8 cellular contexts compared by ENCODE assay signal in genomic region chr7:47968852-47969774, GRCh38. TPM values are rescaled to one million over a fixed set of nuclear protein-coding genes. Genes with fewer than 3 reads are reported as not detected.
DNase-seq lines count a peak whose midpoint lies in the region; ATAC-seq, FAIRE-seq and TF ChIP-seq lines count a peak whose summit lies in the region.

No MANE protein-coding gene starts in this region.

- 84% methylated on average over 5 of the region's 5 CpGs; no CpG with 5 or more reads in 1 of the 2 experiments for WGBS in H1 (ENCODE audit: extremely low coverage in 1 of 2, insufficient coverage in 1 of 2, insufficient read length in 1 of 2, insufficient replicate concordance in 2 of 2, low coverage in 1 of 2, low lambda C conversion rate in 2 of 2, missing lambda C conversion rate in 1 of 2), 2 experiments

- no peak overlapping the region for H2BK15ac ChIP-seq in H1 (ENCODE audit: low read length)

- no peak overlapping the region for H4K91ac ChIP-seq in H1 (replicated peaks; ENCODE audit: insufficient read length, low read length)

- no peaks in the 10 kb centered on the region for H3K9me3 Mint-ChIP-seq in activated CD8-positive, alpha-beta T cell treated with anti-CD3 and anti-CD28 coated beads for 36 hours

- peaks cover 28% of the 10 kb centered on the region for H3K4me1 Mint-ChIP-seq in activated CD8-positive, alpha-beta T cell treated with anti-CD3 and anti-CD28 coated beads for 36 hours (ENCODE audit: low read depth)

- H2BK5ac ChIP-seq in H1 (ENCODE audit: low read depth, low read length): no peak overlapping the region

- H3K27me3 ChIP-seq in H1 (replicated peaks in 1 of 4; ENCODE audit: control insufficient read depth in 3 of 4, extremely low read depth in 1 of 4, insufficient read depth in 3 of 4, low read length in 3 of 4): no peaks in the 10 kb centered on the region

- DNase-seq in AG04449 (ENCODE audit: low read depth, low spot score): no peak
- peak; percentile 72 for DNase-seq in GM13976 (ENCODE audit: low spot score)
- DNase-seq in NCI-H345 (lab: John Stamatoyannopoulos, UW): peak; percentile 51
- DNase-seq in activated CD8-positive, alpha-beta T cell treated with anti-CD3 and anti-CD28 coated beads for 36 hours: peak; percentile 75
- DNase-seq in H1 (ENCODE audit: low read depth in 1 of 2, low spot score in 2 of 2): peak; percentile 46 to 87
- peak; percentile 40 for DNase-seq in mucosa of gallbladder (ENCODE audit: low spot score)
- peak in 30 of 49 donors; percentile 2 to 68 (median 42) for DNase-seq in substantia nigra (lab: John Stamatoyannopoulos, UW)

- H3K56ac ChIP-seq in H1 (replicated peaks; ENCODE audit: insufficient read length, low read depth, low read length): no peak overlapping the region

- no peak overlapping the region for H2AK5ac ChIP-seq in H1 (ENCODE audit: low read depth, low read length)

- TF ChIP-seq CTCF in AG04449 (IDR thresholded peaks at IDR 0.05; ENCODE audit: insufficient read depth, low read length, missing control alignments) (peak; percentile 90), GM13976 (IDR thresholded peaks at IDR 0.05; ENCODE audit: borderline replicate concordance, control extremely low read depth, extremely low read depth, insufficient read depth, missing control alignments) (peak; percentile 64), H1 (IDR thresholded peaks at IDR 0.05; ENCODE audit: control extremely low read depth in 1 of 3, insufficient read depth in 1 of 3, low read depth in 1 of 3, low read length in 3 of 3) (peak; percentile 76 to 95 (median 88))
- TF ChIP-seq CTCF in activated CD8-positive, alpha-beta T cell treated with anti-CD3 and anti-CD28 coated beads for 36 hours (IDR thresholded peaks at IDR 0.05): peak; percentile 85

- H3K14ac ChIP-seq in H1 (ENCODE audit: insufficient read length): no peak overlapping the region

- no peak overlapping the region for H4K8ac ChIP-seq in H1 (ENCODE audit: extremely low read depth, insufficient read depth, low read length)

- H3K4me2 ChIP-seq in H1 (ENCODE audit: insufficient read depth in 1 of 2, low read depth in 2 of 2, low read length in 2 of 2): no peak overlapping the region

- H3K79me1 ChIP-seq in H1 (ENCODE audit: low read depth, low read length): peaks cover 4% of the 10 kb centered on the region; the same call in 1 of the 2 replicates

- no peaks in the 10 kb centered on the region for H3K4me1 ChIP-seq in H1 (replicated peaks in 1 of 4; ENCODE audit: control insufficient read depth in 3 of 4, insufficient read depth in 4 of 4, low read length in 3 of 4)

- in situ Hi-C loops in GM13976 (cut with MboI; ENCODE audit: low sequenced_read_pairs, unreplicated experiment): no loop called here

- no peak overlapping the region for H4K5ac ChIP-seq in H1 (ENCODE audit: insufficient read length, low read depth, low read length)

- H3K9me3 ChIP-seq in H1 (ENCODE audit: insufficient read depth in 2 of 2, low read depth in 1 of 2, low read length in 1 of 2): no peaks in the 10 kb centered on the region

- no peak for TF ChIP-seq EP300 in H1 (IDR thresholded peaks at IDR 0.05; ENCODE audit: borderline replicate concordance in 1 of 2, low read depth in 2 of 2, low read length in 2 of 2)

- H3K27ac ChIP-seq in H1 (ENCODE audit: low read depth, low read length): no peak overlapping the region
- no peak overlapping the region for H3K27ac ChIP-seq in substantia nigra (ENCODE audit: low read depth, low read length, poor library complexity, severe bottlenecking)

- peak overlapping the region; percentile 51 for H3K27ac Mint-ChIP-seq in activated CD8-positive, alpha-beta T cell treated with anti-CD3 and anti-CD28 coated beads for 36 hours

- no peak overlapping the region for H2BK120ac ChIP-seq in H1 (replicated peaks; ENCODE audit: low read depth, low read length)

- peak; percentile 55 for ATAC-seq in HG03066 (IDR thresholded peaks at IDR 0.05; ENCODE audit: low read depth, unreplicated experiment)
- peak; percentile 83 for ATAC-seq in activated CD8-positive, alpha-beta T cell treated with anti-CD3 and anti-CD28 coated beads for 36 hours

- H3K4me3 ChIP-seq in AG04449 (ENCODE audit: low read depth, low read length) (no peak overlapping the region), H1 (ENCODE audit: extremely low read depth in 1 of 4, insufficient read depth in 2 of 4, low read depth in 3 of 4, low read length in 4 of 4) (no peak overlapping the region)

- no peak overlapping the region for H2AFZ ChIP-seq in H1 (ENCODE audit: low read length)

- no peaks in the 10 kb centered on the region for H3K23me2 ChIP-seq in H1 (ENCODE audit: low read depth, low read length)

- no peaks in the 10 kb centered on the region for H3K27me3 Mint-ChIP-seq in activated CD8-positive, alpha-beta T cell treated with anti-CD3 and anti-CD28 coated beads for 36 hours

- H4K20me1 ChIP-seq in H1 (replicated peaks in 1 of 2; ENCODE audit: control insufficient read depth in 1 of 2, insufficient read depth in 2 of 2, low read length in 2 of 2): peaks cover 0 to 10% of the 10 kb centered on the region in 2 experiments

- peaks cover 68% of the 10 kb centered on the region for H3K36me3 Mint-ChIP-seq in activated CD8-positive, alpha-beta T cell treated with anti-CD3 and anti-CD28 coated beads for 36 hours (ENCODE audit: low read depth)

- no peak overlapping the region for H3K4me3 Mint-ChIP-seq in activated CD8-positive, alpha-beta T cell treated with anti-CD3 and anti-CD28 coated beads for 36 hours

- TF ChIP-seq RAD21 in H1 (IDR thresholded peaks at IDR 0.05 in 1 of 2, conservative IDR thresholded peaks at IDR 0.05 in 1 of 2; ENCODE audit: low read depth in 2 of 2, low read length in 2 of 2): peak; percentile 83 to 84

- no peaks in the 10 kb centered on the region; a peak in 1 of 4 replicates for H3K79me2 ChIP-seq in H1 (ENCODE audit: control insufficient read depth in 1 of 2, insufficient read depth in 2 of 2, low read length in 2 of 2)

- no peak overlapping the region for H2BK20ac ChIP-seq in H1 (ENCODE audit: low read length)

- H3K23ac ChIP-seq in H1 (ENCODE audit: insufficient read length): no peak overlapping the region

- no peak for TF ChIP-seq POLR2A in H1 (IDR thresholded peaks at IDR 0.05; ENCODE audit: control extremely low read depth in 1 of 2, low read depth in 2 of 2, low read length in 2 of 2)

- H3K4ac ChIP-seq in H1 (replicated peaks; ENCODE audit: insufficient read length, low read depth, low read length): no peak overlapping the region

- POLR2A ChIA-PET in AG04449 (lab: Yijun Ruan, JAX): interaction anchor here (0.6 kb wide), 1 partner anchor 11 kb away, joined by 5 read pairs; no protein-coding TSS in a partner anchor
- POLR2A ChIA-PET in activated CD8-positive, alpha-beta T cell treated with anti-CD3 and anti-CD28 coated beads for 36 hours (lab: Charles Lee): interaction anchor here (1.0 kb wide), 1 partner anchor 9 kb away, joined by 7 read pairs; no protein-coding TSS in a partner anchor
- POLR2A ChIA-PET in H1 (lab: Charles Lee; ENCODE audit: partially characterized antibody): interaction anchor here (0.8 to 1.4 kb wide), 5 partner anchors 9 to 178 kb away, joined by 4 to 7 read pairs (median 5); partner anchors contain the start of gene PKD1L1

- no peak overlapping the region for H3K9ac ChIP-seq in H1 (replicated peaks in 1 of 4; ENCODE audit: extremely low read depth in 1 of 4, low read depth in 3 of 4, low read length in 3 of 4)

- peaks cover 25 to 65% (median 56%) of the 10 kb centered on the region in 4 experiments for H3K36me3 ChIP-seq in H1 (ENCODE audit: control insufficient read depth in 2 of 4, insufficient read depth in 4 of 4, low read length in 3 of 4)

- peak; percentile 96 for FAIRE-seq in H1 (lab: Jason Lieb, UNC)

- intact Hi-C loops in activated CD8-positive, alpha-beta T cell treated with anti-CD3 and anti-CD28 coated beads for 36 hours (cut with micrococcal nuclease): no loop called here

- no peak overlapping the region for H2BK12ac ChIP-seq in H1 (ENCODE audit: low read depth, low read length)

- no peak overlapping the region for H3K18ac ChIP-seq in H1 (ENCODE audit: extremely low read depth, low read length)

- CTCF ChIA-PET in AG04449 (lab: Yijun Ruan, JAX) (interaction anchor here (0.6 to 16.1 kb wide), 29 partner anchors 8 to 703 kb away, joined by 3 to 286 read pairs (median 4); partner anchors contain the start of genes HUS1 and PKD1L1), H1 (lab: Charles Lee; ENCODE audit: partially characterized antibody) (interaction anchor here (0.7 to 2.8 kb wide), 16 partner anchors 9 to 135 kb away, joined by 3 to 16 read pairs (median 3); partner anchors contain the start of gene PKD1L1)
- CTCF ChIA-PET in activated CD8-positive, alpha-beta T cell treated with anti-CD3 and anti-CD28 coated beads for 36 hours (lab: Charles Lee): interaction anchor here (0.7 to 3.5 kb wide), 18 partner anchors 10 to 159 kb away, joined by 3 to 21 read pairs (median 4); partner anchors contain the start of genes HUS1 and PKD1L1

RNA-seq across cellular contexts. Expression of gene HUS1, which starts 10.3 kb away (rescaled TPM):
- 10 to 100 TPM; 37.1 to 43.5 TPM for total RNA-seq in activated CD8-positive, alpha-beta T cell treated with anti-CD3 and anti-CD28 coated beads for 36 hours
- 32.0 and 33.0 TPM in 2 replicates for total RNA-seq in H1 (2021; fragmentation: NEBNext Ultra II Directional; extraction: Animal tissue kit (Norgen Biotek cat#: 25700))
- polyA plus RNA-seq in H1 (2011; rRNA removed): 11.4 and 15.0 TPM in 2 replicates
- 16.1 TPM for polyA plus RNA-seq in H1 (2011; cell fraction: cytosol; rRNA removed)
- polyA plus RNA-seq in H1 (2011; cell fraction: nucleus; rRNA removed): 7.5 TPM
- 13.8 to 25.8 TPM (median 15.5 TPM) in 4 replicates for polyA plus RNA-seq in H1 (2012, experiment 1 of 2)
- 7.0 TPM for polyA plus RNA-seq in H1 (2012, experiment 2 of 2)
- polyA plus RNA-seq in H1 (2013, experiment 1 of 2): 21.8 TPM
- 19.4 TPM for polyA plus RNA-seq in H1 (2013, experiment 2 of 2)
- 23.8 and 33.5 TPM in 2 replicates for polyA minus RNA-seq in H1 (2011; rRNA and poly(A)+ RNA removed)
- polyA minus RNA-seq in H1 (2011; cell fraction: cytosol; rRNA and poly(A)+ RNA removed): 20.3 TPM
- polyA minus RNA-seq in H1 (2011; cell fraction: nucleus; rRNA and poly(A)+ RNA removed): 29.9 TPM
- total RNA-seq in mucosa of gallbladder: 27.4 TPM

RNA-seq across cellular contexts. Expression of gene PKD1L1, which starts 20.8 kb away (rescaled TPM):
- under 1 TPM; 0.09 to 0.20 TPM for total RNA-seq in activated CD8-positive, alpha-beta T cell treated with anti-CD3 and anti-CD28 coated beads for 36 hours
- 0.22 and 0.25 TPM in 2 replicates for total RNA-seq in H1 (2021; fragmentation: NEBNext Ultra II Directional; extraction: Animal tissue kit (Norgen Biotek cat#: 25700))
- 0.35 and 0.46 TPM in 2 replicates for polyA plus RNA-seq in H1 (2011; rRNA removed)
- 0.12 TPM for polyA plus RNA-seq in H1 (2011; cell fraction: cytosol; rRNA removed)
- 0.31 TPM for polyA plus RNA-seq in H1 (2011; cell fraction: nucleus; rRNA removed)
- 0.04 to 0.19 TPM (median 0.09 TPM) in 4 replicates for polyA plus RNA-seq in H1 (2012, experiment 1 of 2)
- polyA plus RNA-seq in H1 (2012, experiment 2 of 2): not detected
- polyA plus RNA-seq in H1 (2013, experiment 1 of 2): 0.04 TPM
- 0.04 TPM for polyA plus RNA-seq in H1 (2013, experiment 2 of 2)
- polyA minus RNA-seq in H1 (2011; rRNA and poly(A)+ RNA removed): 0.24 and 0.91 TPM in 2 replicates
- polyA minus RNA-seq in H1 (2011; cell fraction: cytosol; rRNA and poly(A)+ RNA removed): not detected
- polyA minus RNA-seq in H1 (2011; cell fraction: nucleus; rRNA and poly(A)+ RNA removed): 1.00 TPM
- total RNA-seq in mucosa of gallbladder: 0.20 TPM

RNA-seq across cellular contexts. Expression of gene SUN3, which starts 59.8 kb away (rescaled TPM):
- total RNA-seq in activated CD8-positive, alpha-beta T cell treated with anti-CD3 and anti-CD28 coated beads for 36 hours: under 1 TPM in 1 of 2 experiments, not detected in 1; 0.95 TPM
- not detected in 2 replicates for total RNA-seq in H1 (2021; fragmentation: NEBNext Ultra II Directional; extraction: Animal tissue kit (Norgen Biotek cat#: 25700))
- polyA plus RNA-seq in H1 (2011; rRNA removed): not detected in 2 replicates
- polyA plus RNA-seq in H1 (2011; cell fraction: cytosol; rRNA removed): not detected
- not detected for polyA plus RNA-seq in H1 (2011; cell fraction: nucleus; rRNA removed)
- polyA plus RNA-seq in H1 (2012, experiment 1 of 2): not detected in 4 replicates
- not detected for polyA plus RNA-seq in H1 (2012, experiment 2 of 2)
- polyA plus RNA-seq in H1 (2013, experiment 1 of 2): 0.24 TPM
- polyA plus RNA-seq in H1 (2013, experiment 2 of 2): 0.17 TPM
- polyA minus RNA-seq in H1 (2011; rRNA and poly(A)+ RNA removed): not detected in 2 replicates
- polyA minus RNA-seq in H1 (2011; cell fraction: cytosol; rRNA and poly(A)+ RNA removed): not detected
- polyA minus RNA-seq in H1 (2011; cell fraction: nucleus; rRNA and poly(A)+ RNA removed): not detected
- total RNA-seq in mucosa of gallbladder: not detected
